Comparison of ENCODE assay signal across 9 cellular contexts in the genomic region with DNA sequence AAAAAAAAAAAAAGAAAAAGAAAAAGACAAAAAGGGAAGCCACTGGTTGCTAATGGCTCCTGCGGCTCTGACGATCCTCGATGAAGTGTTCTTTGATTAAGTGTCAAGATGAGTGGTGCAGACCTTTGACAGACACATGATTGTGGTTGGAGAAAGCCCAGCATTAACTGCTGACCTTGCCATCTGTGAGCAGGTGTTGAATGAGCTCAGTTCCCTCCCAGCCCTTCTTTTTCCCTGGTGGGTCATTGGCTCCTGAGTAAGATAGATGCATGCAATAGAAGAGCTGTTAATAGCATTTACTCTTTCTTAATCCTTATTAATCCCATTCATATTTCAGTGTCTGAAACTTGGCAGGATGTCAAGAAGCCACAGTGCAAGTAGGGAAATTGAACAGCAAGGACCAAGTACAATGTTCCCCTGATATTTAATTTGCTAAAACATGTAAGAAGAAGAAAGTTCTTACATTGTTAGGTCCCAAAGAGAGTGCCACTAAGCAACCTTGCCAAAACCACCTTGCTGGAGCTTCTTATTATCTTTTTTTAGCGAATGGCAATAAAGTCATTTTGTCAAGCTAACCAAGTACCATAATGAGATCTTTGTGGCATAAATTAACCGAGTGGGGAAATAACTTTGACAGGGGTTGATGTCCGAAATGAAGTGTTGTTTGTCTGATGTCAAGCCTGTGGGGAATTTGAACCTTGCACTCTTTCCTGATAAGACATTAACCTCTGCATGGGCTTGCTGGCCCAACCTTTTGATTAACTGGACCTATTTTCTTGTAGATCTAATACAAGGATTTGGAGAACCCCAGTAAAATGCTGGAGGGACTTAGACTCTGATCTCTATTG.
DNase-seq lines count a peak whose midpoint lies in the region; ATAC-seq and TF ChIP-seq lines count a peak whose summit lies in the region.
"Had no signal": no experiment of that assay in that cellular context is flagged by ENCODE, and none has a peak within 500 bp of the region (broad histone marks: within the 10 kb centered on the region; RNA-seq: fewer than 3 reads in every experiment).

No MANE protein-coding gene starts in this region.

- peaks cover 11 to 71% (median 47%) of the 10 kb centered on the region in 4 donors for H3K4me1 ChIP-seq in stomach

- H3K27ac ChIP-seq in stomach, result peak overlapping the region in 3 of 5 donors; percentile 0 to 43 (median 31)
- H3K27ac ChIP-seq: epithelial cell of prostate had no signal

- DNase-seq in NCI-H345 (lab: John Stamatoyannopoulos, UW), result peak; percentile 15
- DNase-seq in NCI-H345 treated with DMSO at 0.1 percent for 48 hours (lab: John Stamatoyannopoulos, UW; ENCODE audit: unreplicated experiment), result no peak
- DNase-seq in NCI-H2227 treated with DMSO at 0.1 percent for 48 hours (lab: John Stamatoyannopoulos, UW), result peak; percentile 84
- DNase-seq in epithelial cell of esophagus (ENCODE audit: low read depth), result peak; percentile 23
- DNase-seq in stomach, result no peak
- DNase-seq in lower leg skin (ENCODE audit: low spot score in 2 of 2), result no peak
- no peak for DNase-seq in ecto neural progenitor cell (ENCODE audit: low spot score)

- no peak for TF ChIP-seq CTCF in epithelial cell of esophagus (IDR thresholded peaks at IDR 0.05; ENCODE audit: insufficient read depth, low read depth, low read length, missing control alignments)
- TF ChIP-seq CTCF in stomach (IDR thresholded peaks at IDR 0.05), result no peak
- TF ChIP-seq CTCF in lower leg skin (IDR thresholded peaks at IDR 0.05), result no peak

- no peak for TF ChIP-seq POLR2A in stomach (IDR thresholded peaks at IDR 0.05)
- no peak for TF ChIP-seq POLR2A in lower leg skin (IDR thresholded peaks at IDR 0.05)

- 25 to 46% (median 38%) methylated on average over 6 of the region's 6 CpGs for WGBS in stomach, 5 donors
- 70% methylated on average over 6 of the region's 6 CpGs for WGBS in lower leg skin, 2 donors

- no peaks in the 10 kb centered on the region for H3K36me3 ChIP-seq in stomach

- no peaks in the 10 kb centered on the region for H3K9me3 ChIP-seq in stomach

- ATAC-seq in GM18502 (IDR thresholded peaks at IDR 0.05; ENCODE audit: poor library complexity, unreplicated experiment), result no peak

- TF ChIP-seq EP300 in stomach (IDR thresholded peaks at IDR 0.05), result no peak

- H3K27me3 ChIP-seq in stomach, result no peaks in the 10 kb centered on the region

- intact Hi-C loops in stomach (cut with DNase I; ENCODE audit: low total_unique reads), result no loop called here
- intact Hi-C loops in lower leg skin (cut with DNase I; ENCODE audit: low total_unique reads), result no loop called here

- H3K4me3 ChIP-seq in epithelial cell of esophagus (ENCODE audit: low read length) (no peak overlapping the region), stomach (no peak overlapping the region), lower leg skin (ENCODE audit: low read depth, poor library complexity, severe bottlenecking) (no peak overlapping the region)

Comparison
In these comparisons a context has a peak if more than half of its experiments do, and no peak if none do; other contexts are left out.
1. DNase-seq: peak in NCI-H345 (single experiment), NCI-H2227 treated with DMSO at 0.1 percent for 48 hours (single experiment) and epithelial cell of esophagus (single experiment); none in NCI-H345 treated with DMSO at 0.1 percent for 48 hours (single experiment), stomach (single experiment), lower leg skin (0 of 2) and ecto neural progenitor cell (single experiment).